14 cellular contexts compared by ENCODE assay signal in genomic region chr17:80365001-80365965, GRCh38. TPM values are rescaled to one million over a fixed set of nuclear protein-coding genes. Genes with fewer than 3 reads are reported as not detected.
A peak's percentile ranks its signal among the peaks of the same experiment; 100 is the strongest.
DNase-seq lines count a peak whose midpoint lies in the region; ATAC-seq and TF ChIP-seq lines count a peak whose summit lies in the region.
"Had no signal": no experiment of that assay in that cellular context is flagged by ENCODE, and none has a peak within 500 bp of the region (broad histone marks: within the 10 kb centered on the region; RNA-seq: fewer than 3 reads in every experiment).

No MANE protein-coding gene starts in this region.

- no peak overlapping the region for H3K4me2 ChIP-seq in osteoblast (ENCODE audit: insufficient read depth, low read length)

- no peaks in the 10 kb centered on the region for H3K27me3 ChIP-seq in A673 (replicated peaks; ENCODE audit: insufficient read depth, low read depth, low read length, poor library complexity)
- no peaks in the 10 kb centered on the region for H3K27me3 ChIP-seq in RWPE2 (ENCODE audit: insufficient read depth, poor library complexity, severe bottlenecking)
- H3K27me3 ChIP-seq in osteoblast (ENCODE audit: insufficient read depth, low read length) = no peaks in the 10 kb centered on the region
- H3K27me3 ChIP-seq: SJCRH30 had no signal

- intact Hi-C loops in A673 (cut with micrococcal nuclease; ENCODE audit: unreplicated experiment) = no loop called here

- H3K27ac ChIP-seq in A673 (ENCODE audit: low read depth, low read length, poor library complexity, severe bottlenecking) (no peak overlapping the region), RWPE2 (ENCODE audit: poor library complexity, severe bottlenecking) (no peak overlapping the region), osteoblast (ENCODE audit: low read depth, low read length) (no peak overlapping the region), coronary artery (no peak overlapping the region)
- H3K27ac ChIP-seq: SJCRH30 had no signal

- no peaks in the 10 kb centered on the region for H3K79me2 ChIP-seq in osteoblast (ENCODE audit: insufficient read depth, low read length)

- no peak overlapping the region for H2AFZ ChIP-seq in osteoblast (ENCODE audit: low read length)

- H3K9me3 ChIP-seq in A673 (ENCODE audit: low read depth, low read length, poor library complexity, severe bottlenecking) (no peaks in the 10 kb centered on the region), RWPE2 (ENCODE audit: severe bottlenecking) (no peaks in the 10 kb centered on the region), osteoblast (ENCODE audit: low read depth, low read length) (no peaks in the 10 kb centered on the region)
- H3K9me3 ChIP-seq: SJCRH30 had no signal

- TSS peak; percentile 16 for BruUV-seq in A673 (replicated peaks; lab: Mats Ljungman, UMichigan)

- no peak for ATAC-seq in RWPE2 (ENCODE audit: low read depth)
- ATAC-seq in GM19463 (IDR thresholded peaks at IDR 0.05; ENCODE audit: unreplicated experiment) = no peak

- CTCF ChIA-PET in A673 (lab: Charles Lee) = no interaction called here

- peak; percentile 44 for DNase-seq in activated effector memory CD4-positive, alpha-beta T cell treated with anti-CD3 and anti-CD28 coated beads, Interleukin-2, amount 50 U/mL, for 16 hours
- DNase-seq in activated effector memory CD4-positive, alpha-beta T cell treated with Interleukin-2 at 50 U/mL for 16 hours = no peak
- DNase-seq in A673 (ENCODE audit: low spot score) (no peak), RWPE2 (ENCODE audit: low spot score) (peak; percentile 55), osteoblast (ENCODE audit: insufficient read length, low spot score, missing footprints) (peak; percentile 21), coronary artery (ENCODE audit: low spot score) (no peak), NCI-H524 (lab: John Stamatoyannopoulos, UW) (no peak)
- DNase-seq: C1 segment of cervical spinal cord, HFFc6, NCI-H510A, RPMI8226 had no signal

- POLR2A ChIA-PET in A673 (lab: Charles Lee; ENCODE audit: low non-redundant PET) = no interaction called here

- H3K4me1 ChIP-seq in A673 (ENCODE audit: insufficient read depth, low read length, poor library complexity, severe bottlenecking) (no peaks in the 10 kb centered on the region), RWPE2 (ENCODE audit: insufficient read depth, poor library complexity, severe bottlenecking) (no peaks in the 10 kb centered on the region), osteoblast (ENCODE audit: insufficient read depth, low read length) (peaks cover 3% of the 10 kb centered on the region)
- H3K4me1 ChIP-seq: SJCRH30 had no signal

- peaks cover 56% of the 10 kb centered on the region for H3K36me3 ChIP-seq in A673 (ENCODE audit: insufficient read depth, low read length, poor library complexity, severe bottlenecking)
- peaks cover 97% of the 10 kb centered on the region for H3K36me3 ChIP-seq in RWPE2 (ENCODE audit: low read depth)
- peaks cover 88% of the 10 kb centered on the region for H3K36me3 ChIP-seq in osteoblast (ENCODE audit: insufficient read depth, low read length)

- H3K4me3 ChIP-seq in A673 (ENCODE audit: low read depth, low read length, poor library complexity, severe bottlenecking) (no peak overlapping the region), RWPE2 (ENCODE audit: severe bottlenecking) (no peak overlapping the region), osteoblast (ENCODE audit: insufficient read depth, low read length) (no peak overlapping the region), coronary artery (no peak overlapping the region)
- H3K4me3 ChIP-seq: K562, SJCRH30 had no signal

- TF ChIP-seq CTCF in A673 (conservative IDR thresholded peaks at IDR 0.05; ENCODE audit: low read depth, low read length) = no peak
- no peak for TF ChIP-seq CTCF in RWPE2 (IDR thresholded peaks at IDR 0.05; ENCODE audit: poor library complexity, severe bottlenecking)
- no peak for TF ChIP-seq CTCF in osteoblast (IDR thresholded peaks at IDR 0.05; ENCODE audit: extremely low read depth, low read depth, low read length)
- no peak for TF ChIP-seq CTCF in coronary artery (IDR thresholded peaks at IDR 0.05)

- peaks cover 9% of the 10 kb centered on the region for H4K20me1 ChIP-seq in osteoblast (ENCODE audit: insufficient read depth, low read length)

RNA-seq across cellular contexts. Expression of gene ENDOV, which starts 49.7 kb away (rescaled TPM):
- total RNA-seq in A673 (2021) (14.1 and 15.6 TPM in 2 replicates), osteoblast (19.5 and 25.9 TPM in 2 replicates)

Comparison
In these comparisons a context has a peak if more than half of its experiments do, and no peak if none do; other contexts are left out.
1. DNase-seq: peak in activated effector memory CD4-positive, alpha-beta T cell treated with anti-CD3 and anti-CD28 coated beads, Interleukin-2, amount 50 U/mL, for 16 hours (single experiment), RWPE2 (single experiment) and osteoblast (single experiment); none in activated effector memory CD4-positive, alpha-beta T cell treated with Interleukin-2 at 50 U/mL for 16 hours (single experiment), A673 (single experiment), coronary artery (single experiment) and NCI-H524 (0 of 2).